Comparison of ENCODE assay signal across 8 cellular contexts in genomic region chr16:21001262-21001661, GRCh38.
A peak's percentile ranks its signal among the peaks of the same experiment; 100 is the strongest.
DNase-seq lines count a peak whose midpoint lies in the region; ATAC-seq and TF ChIP-seq lines count a peak whose summit lies in the region.

No MANE protein-coding gene starts in this region.

- H3K27ac ChIP-seq in heart right ventricle (no peak overlapping the region), upper lobe of right lung (no peak overlapping the region), vagina (no peak overlapping the region)

- H3K36me3 ChIP-seq in heart right ventricle (no peaks in the 10 kb centered on the region), upper lobe of right lung (no peaks in the 10 kb centered on the region), vagina (no peaks in the 10 kb centered on the region)

- no peak for TF ChIP-seq POLR2A in vagina (IDR thresholded peaks at IDR 0.05)

- H3K4me3 ChIP-seq in heart right ventricle (no peak overlapping the region), upper lobe of right lung (no peak overlapping the region), vagina (no peak overlapping the region)

- H3K27me3 ChIP-seq in heart right ventricle, result no peaks in the 10 kb centered on the region
- no peaks in the 10 kb centered on the region for H3K27me3 ChIP-seq in upper lobe of right lung
- H3K27me3 ChIP-seq in vagina, result no peaks in the 10 kb centered on the region

- in situ Hi-C loops in SK-MEL-5 (cut with HindIII; ENCODE audit: low pct_unique_long_range_greater_than_20kb, low sequenced_read_pairs), result no loop called here

- ATAC-seq in heart right ventricle, result peak in 1 of 8 donors; percentile 35
- no peak for ATAC-seq in left ventricle myocardium superior
- ATAC-seq in upper lobe of right lung, result peak; percentile 80

- TF ChIP-seq CTCF in heart right ventricle (IDR thresholded peaks at IDR 0.05) (peak in 7 of 9 donors; percentile 19 to 45 (median 32)), upper lobe of right lung (IDR thresholded peaks at IDR 0.05) (peak; percentile 50), vagina (IDR thresholded peaks at IDR 0.05) (no peak)

- 39 to 44% methylated on average over 3 of the region's 3 CpGs for WGBS in heart right ventricle, 2 donors

- DNase-seq in heart right ventricle (no peak), left ventricle myocardium superior (no peak), SK-MEL-5 (ENCODE audit: low read depth, low spot score) (peak; percentile 63), germinal center (ENCODE audit: low spot score) (peak; percentile 16), upper lobe of right lung (no peak), vagina (ENCODE audit: extremely low spot score in 2 of 2) (no peak), GM19240 (ENCODE audit: insufficient read length, low spot score) (no peak), NCI-H1694 treated with DMSO at 0.1 percent for 48 hours (lab: John Stamatoyannopoulos, UW) (no peak)

- intact Hi-C loops in heart right ventricle (cut with DNase I) (loop anchor here in 3 of 10 donors (5.0 to 10.0 kb wide), 3 partner anchors 49 to 156 kb away; no protein-coding TSS in a partner anchor), left ventricle myocardium superior (cut with micrococcal nuclease) (no loop called here), upper lobe of right lung (cut with DNase I) (no loop called here), vagina (cut with DNase I) (no loop called here)

- no peaks in the 10 kb centered on the region for H3K4me1 ChIP-seq in heart right ventricle
- H3K4me1 ChIP-seq in upper lobe of right lung, result no peaks in the 10 kb centered on the region
- no peaks in the 10 kb centered on the region for H3K4me1 ChIP-seq in vagina

- H3K9me3 ChIP-seq in heart right ventricle, result no peaks in the 10 kb centered on the region
- no peaks in the 10 kb centered on the region for H3K9me3 ChIP-seq in upper lobe of right lung
- no peaks in the 10 kb centered on the region for H3K9me3 ChIP-seq in vagina

Comparison
In these comparisons a context has a peak if more than half of its experiments do, and no peak if none do; other contexts are left out.
1. DNase-seq: peak in SK-MEL-5 (single experiment) and germinal center (single experiment); none in heart right ventricle (0 of 2), left ventricle myocardium superior (single experiment), upper lobe of right lung (single experiment), vagina (0 of 2), GM19240 (single experiment) and NCI-H1694 treated with DMSO at 0.1 percent for 48 hours (single experiment).
2. CTCF ChIP-seq: peak in heart right ventricle (7 of 9) and upper lobe of right lung (single experiment); none in vagina (0 of 3).